21 cellular contexts compared by ENCODE assay signal in the genomic region with DNA sequence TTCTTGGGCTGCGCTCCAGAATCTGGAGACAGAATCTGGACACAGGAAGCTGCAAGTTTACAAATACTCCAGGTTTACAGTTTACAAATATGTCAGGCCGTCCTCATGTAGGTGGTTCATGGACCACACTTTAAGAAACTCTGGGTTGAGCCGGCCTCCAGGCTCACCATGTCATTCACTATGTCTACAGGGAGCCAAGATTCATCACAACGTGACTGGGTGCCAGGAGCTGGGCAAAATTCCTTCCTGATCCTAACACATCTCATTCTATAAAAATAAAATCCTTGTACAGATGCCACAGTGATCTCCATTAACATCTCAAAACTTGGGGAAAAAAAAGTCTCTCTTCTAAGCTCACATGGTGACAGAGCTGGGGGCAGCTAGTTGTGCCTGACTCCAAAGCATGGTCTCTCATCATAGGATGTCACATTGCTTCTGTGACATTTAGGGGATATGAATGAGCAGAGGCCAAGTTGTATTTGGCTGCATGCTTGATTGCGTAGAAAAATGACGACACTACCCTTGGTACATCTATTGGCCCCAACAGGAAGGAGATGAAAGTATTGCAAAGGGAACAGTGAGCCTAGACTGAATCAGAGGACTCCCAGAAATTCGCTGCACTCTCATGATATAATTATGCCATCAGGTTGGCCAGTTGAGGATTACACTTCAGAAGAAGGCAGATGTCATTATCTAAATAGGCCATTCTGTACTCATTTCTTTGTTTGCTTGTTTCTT. TPM values are rescaled to one million over a fixed set of nuclear protein-coding genes. Genes with fewer than 3 reads are reported as not detected.
DNase-seq lines count a peak whose midpoint lies in the region; ATAC-seq, FAIRE-seq and TF ChIP-seq lines count a peak whose summit lies in the region.
"Had no signal": no experiment of that assay in that cellular context is flagged by ENCODE, and none has a peak within 500 bp of the region (broad histone marks: within the 10 kb centered on the region; RNA-seq: fewer than 3 reads in every experiment).

No MANE protein-coding gene starts in this region.

- TF ChIP-seq POLR2A in GM12891 (IDR thresholded peaks at IDR 0.05; ENCODE audit: low read depth, low read length) = no peak
- TF ChIP-seq POLR2A in right lobe of liver (IDR thresholded peaks at IDR 0.05) = no peak

- TF ChIP-seq CTCF in coronary artery (IDR thresholded peaks at IDR 0.05) (no peak), psoas muscle (IDR thresholded peaks at IDR 0.05) (no peak), right lobe of liver (IDR thresholded peaks at IDR 0.05) (no peak)

- WGBS in psoas muscle, 3 donors = 75 to 80% (median 76%) methylated on average over 7 of the region's 7 CpGs
- WGBS in right lobe of liver (ENCODE audit: insufficient coverage, low coverage, low lambda C conversion rate, missing lambda C conversion rate) = 85% methylated on average over 5 of the region's 7 CpGs

- H3K4me1 ChIP-seq in psoas muscle (peaks cover 59% of the 10 kb centered on the region), right lobe of liver (peaks cover 0 to under 1% (median under 1%) of the 10 kb centered on the region in 4 donors)
- H3K4me1 ChIP-seq: colonic mucosa had no signal

- FAIRE-seq in GM12891 (lab: Jason Lieb, UNC) = no peak

- ATAC-seq in psoas muscle = no peak
- ATAC-seq in activated CD4-positive, CD25-positive, alpha-beta regulatory T cell treated with anti-CD3 and anti-CD28 coated beads, Interleukin-2, amount 50 U/mL, for 24 hours = no peak
- no peak for ATAC-seq in right lobe of liver
- ATAC-seq: natural killer cell had no signal

- H3K27me3 ChIP-seq in psoas muscle (ENCODE audit: insufficient read depth in 3 of 3, low read length in 2 of 3) = no peaks in the 10 kb centered on the region
- H3K27me3 ChIP-seq in right lobe of liver = no peaks in the 10 kb centered on the region
- H3K27me3 ChIP-seq: colonic mucosa, suprapubic skin had no signal

- no peaks in the 10 kb centered on the region for H3K9me3 ChIP-seq in psoas muscle
- H3K9me3 ChIP-seq in right lobe of liver = no peaks in the 10 kb centered on the region
- H3K9me3 ChIP-seq: colonic mucosa, SK-N-SH, suprapubic skin had no signal

- H3K4me3 ChIP-seq in coronary artery = no peak overlapping the region
- no peak overlapping the region for H3K4me3 ChIP-seq in psoas muscle
- H3K4me3 ChIP-seq in right lobe of liver = no peak overlapping the region
- H3K4me3 ChIP-seq: colonic mucosa, suprapubic skin had no signal

- H3K27ac ChIP-seq in coronary artery (peak overlapping the region; percentile 28 to 93), psoas muscle (peak overlapping the region; percentile 38), right lobe of liver (no peak overlapping the region)
- H3K27ac ChIP-seq: colonic mucosa, suprapubic skin had no signal

- H3K36me3 ChIP-seq in psoas muscle (ENCODE audit: insufficient read depth in 1 of 2, low read depth in 1 of 2) (no peaks in the 10 kb centered on the region), right lobe of liver (no peaks in the 10 kb centered on the region)
- H3K36me3 ChIP-seq: colonic mucosa, suprapubic skin had no signal

- intact Hi-C loops in psoas muscle (cut with DNase I) (no loop called here), right lobe of liver (cut with DNase I) (loop anchor here in 1 of 2 donors (10.0 kb wide), 1 partner anchor 254 kb away; no protein-coding TSS in a partner anchor)

- DNase-seq in ELR (ENCODE audit: low read depth) (peak; percentile 19), MV-4-11 (lab: John Stamatoyannopoulos, UW) (peak; percentile 47), coronary artery (ENCODE audit: low spot score) (no peak), psoas muscle (no peak), GM12891 (ENCODE audit: insufficient read length, low spot score) (no peak), occipital lobe (lab: John Stamatoyannopoulos, UW) (no peak), right lobe of liver (no peak)
- DNase-seq: activated CD4-positive, alpha-beta T cell treated with anti-CD3 and anti-CD28 coated beads, Interleukin-2, amount 50 U/mL, for 48 hours; activated CD8-positive, alpha-beta memory T cell treated with anti-CD3 and anti-CD28 coated beads, Interleukin-2, amount 50 U/mL, for 48 hours; activated effector memory CD4-positive, alpha-beta T cell treated with Interleukin-2 at 50 U/mL for 16 hours; CD4-positive, alpha-beta memory T cell; colonic mucosa; DMS153; GF-D8; natural killer cell; NCI-H1417 treated with DMSO at 0.1 percent for 48 hours; NCI-H2107; NCI-H446 treated with DMSO at 0.1 percent for 48 hours; SK-N-SH had no signal

TF ChIP-seq in GM12891, 5 proteins besides CTCF, POLR2A, EP300 and RAD21:
- TF ChIP-seq PAX5 (IDR thresholded peaks at IDR 0.05; ENCODE audit: insufficient read depth, low read length, severe bottlenecking) (no peak), POU2F2 (IDR thresholded peaks at IDR 0.05; ENCODE audit: low read depth, low read length) (no peak), SPI1 (IDR thresholded peaks at IDR 0.05; ENCODE audit: low read depth, low read length) (no peak), POLR2AphosphoS5 (IDR thresholded peaks at IDR 0.05; ENCODE audit: low read depth, low read length) (no peak), TAF1 (IDR thresholded peaks at IDR 0.05; ENCODE audit: low read depth, low read length) (no peak)
TF ChIP-seq in GM12891: peak in this region for 0.

RNA-seq across cellular contexts. Expression of gene MTURN, which starts 35.8 kb away (rescaled TPM):
- total RNA-seq in psoas muscle (10 to 100 TPM; 17.6 to 68.6 (median 36.9) TPM), occipital lobe (388 TPM), right lobe of liver (1 to 10 TPM; 2.2 to 5.2 (median 2.9) TPM)
- 10 to 100 TPM in 2 of 3 donors, 1 to 10 TPM in 1; 7.1 to 12.5 (median 10.2) TPM for polyA plus RNA-seq in psoas muscle
- 1.1 TPM for polyA plus RNA-seq in GM12891 (2012; ENCODE audit: low read depth, missing spikeins)

Comparison
In these comparisons a context has a peak if more than half of its experiments do, and no peak if none do; other contexts are left out.
1. DNase-seq: peak in ELR (single experiment) and MV-4-11 (single experiment); none in coronary artery (single experiment), psoas muscle (0 of 2), GM12891 (single experiment), occipital lobe (single experiment) and right lobe of liver (0 of 3).
2. H3K27ac ChIP-seq: peak in coronary artery (2 of 2) and psoas muscle (single experiment); none in right lobe of liver (0 of 3).